Comparison of ENCODE assay signal across 17 cellular contexts in the genomic region with DNA sequence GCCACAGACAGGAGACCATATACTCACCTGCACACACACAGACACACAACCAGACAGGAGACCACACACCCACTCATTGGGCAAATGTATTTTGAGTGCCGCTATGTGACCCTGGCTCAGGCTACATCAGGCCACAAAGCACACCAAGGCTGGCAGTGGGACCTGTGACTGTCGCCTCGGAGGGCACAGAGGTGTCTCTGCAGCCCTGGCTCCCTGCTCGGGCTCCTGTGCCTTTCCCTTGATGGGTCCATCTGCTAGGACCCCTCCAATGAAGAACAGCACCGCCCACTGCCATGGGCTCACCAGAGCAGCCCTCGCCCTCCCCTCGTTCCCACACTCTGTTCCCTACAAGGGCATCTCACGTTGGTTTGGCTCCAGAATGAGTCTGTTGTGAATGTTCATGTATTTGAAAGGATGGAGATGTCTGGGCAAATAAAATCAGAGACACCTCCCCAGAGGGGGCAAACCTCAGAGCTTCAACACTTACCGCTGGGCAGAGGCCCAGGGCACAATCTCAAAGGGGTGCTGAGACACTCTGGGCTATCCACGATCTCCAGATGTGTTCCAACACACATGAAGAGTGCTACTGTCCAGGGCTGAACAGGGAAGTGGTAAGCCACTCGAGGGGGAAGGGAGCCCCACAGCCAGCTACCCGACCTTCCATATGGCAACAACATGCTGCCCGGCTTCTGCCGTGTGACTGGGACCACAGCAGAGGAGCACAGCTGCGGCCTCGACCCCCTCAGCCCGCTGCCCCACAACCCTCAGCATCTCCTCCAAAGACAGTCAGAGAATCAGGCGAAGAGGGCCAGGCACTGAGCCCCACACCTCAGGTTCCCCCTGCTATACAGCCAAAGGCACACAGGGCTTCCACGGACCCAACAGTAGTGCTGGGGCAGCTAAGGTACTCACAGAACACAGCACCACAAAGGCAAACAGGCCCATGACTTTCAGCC.
"Had no signal": no experiment of that assay in that cellular context is flagged by ENCODE, and none has a peak within 500 bp of the region (broad histone marks: within the 10 kb centered on the region; RNA-seq: fewer than 3 reads in every experiment).

No MANE protein-coding gene starts in this region.

- DNase-seq: activated B cell treated with CpG ODN at 0.5 μM for 24 hours; activated CD4-positive, alpha-beta T cell treated with anti-CD3 and anti-CD28 coated beads for 36 hours; activated naive CD4-positive, alpha-beta T cell treated with Interleukin-2 at 50 U/mL for 16 hours; activated T-cell treated with anti-CD3 and anti-CD28 coated beads for 4 hours; activated T-cell treated with anti-CD3 and anti-CD28 coated beads, Interleukin-2, amount 50 U/mL, for 72 hours; kidney; natural killer cell; right lobe of liver; stimulated activated CD4-positive, alpha-beta T cell treated with anti-CD3 and anti-CD28 coated beads, Interleukin-4, amount 100 ng/mL, for 1 hour; T-helper 2 cell had no signal

- ATAC-seq: activated CD4-positive, alpha-beta T cell treated with anti-CD3 and anti-CD28 coated beads for 36 hours; activated T-cell treated with anti-CD3 and anti-CD28 coated beads, Interleukin-2, amount 50 U/mL, for 72 hours; natural killer cell; right lobe of liver had no signal

- H3K4me1 Mint-ChIP-seq: activated B cell treated with CpG ODN at 0.5 μM for 24 hours; activated CD4-positive, alpha-beta T cell treated with anti-CD3 and anti-CD28 coated beads for 36 hours; memory B cell; natural killer cell had no signal

- H3K4me1 ChIP-seq: right lobe of liver had no signal

- H3K36me3 Mint-ChIP-seq: activated naive CD8-positive, alpha-beta T cell; memory B cell; natural killer cell had no signal

- H3K4me3 ChIP-seq: hepatocyte, right lobe of liver, upper lobe of left lung had no signal

- H3K36me3 ChIP-seq: right lobe of liver, upper lobe of left lung had no signal

- H3K9me3 ChIP-seq: right lobe of liver, upper lobe of left lung had no signal

- H3K9me3 Mint-ChIP-seq: activated B cell treated with CpG ODN at 0.5 μM for 24 hours; activated T-cell treated with anti-CD3 and anti-CD28 coated beads, Interleukin-2, amount 50 U/mL, for 72 hours; dendritic cell treated with granulocyte-macrophage colony-stimulating factor and Interleukin-4, amounts not matched to agents 40 ng/mL and 50 ng/mL, for 4 days; memory B cell; natural killer cell; stimulated activated naive CD8-positive, alpha-beta T cell treated with anti-CD3 and anti-CD28 coated beads, Interleukin-15, Interleukin-2, amounts not matched to agents 100 ng/mL and 50 ng/mL, for 24 hours had no signal

- H3K4me3 Mint-ChIP-seq: activated B cell treated with CpG ODN at 0.5 μM for 24 hours; activated CD4-positive, alpha-beta T cell treated with anti-CD3 and anti-CD28 coated beads for 36 hours; activated naive CD8-positive, alpha-beta T cell; activated T-cell treated with anti-CD3 and anti-CD28 coated beads, Interleukin-2, amount 50 U/mL, for 72 hours; dendritic cell treated with granulocyte-macrophage colony-stimulating factor and Interleukin-4, amounts not matched to agents 40 ng/mL and 50 ng/mL, for 4 days; memory B cell; natural killer cell; stimulated activated naive CD8-positive, alpha-beta T cell treated with anti-CD3 and anti-CD28 coated beads, Interleukin-15, Interleukin-2, amounts not matched to agents 100 ng/mL and 50 ng/mL, for 24 hours had no signal

- H3K27ac ChIP-seq: hepatocyte, right lobe of liver, upper lobe of left lung had no signal

- H3K27me3 ChIP-seq: hepatocyte, right lobe of liver, upper lobe of left lung had no signal

- H3K27ac Mint-ChIP-seq: activated B cell treated with CpG ODN at 0.5 μM for 24 hours; activated CD4-positive, alpha-beta T cell treated with anti-CD3 and anti-CD28 coated beads for 36 hours; activated naive CD8-positive, alpha-beta T cell; activated T-cell treated with anti-CD3 and anti-CD28 coated beads, Interleukin-2, amount 50 U/mL, for 72 hours; dendritic cell treated with granulocyte-macrophage colony-stimulating factor and Interleukin-4, amounts not matched to agents 40 ng/mL and 50 ng/mL, for 4 days; memory B cell; natural killer cell; progenitor cell of endocrine pancreas; stimulated activated naive CD8-positive, alpha-beta T cell treated with anti-CD3 and anti-CD28 coated beads, Interleukin-15, Interleukin-2, amounts not matched to agents 100 ng/mL and 50 ng/mL, for 24 hours had no signal

- H3K27me3 Mint-ChIP-seq: activated B cell treated with CpG ODN at 0.5 μM for 24 hours; activated naive CD8-positive, alpha-beta T cell; dendritic cell treated with granulocyte-macrophage colony-stimulating factor and Interleukin-4, amounts not matched to agents 40 ng/mL and 50 ng/mL, for 4 days; memory B cell had no signal
